Comparison of ENCODE assay signal across 2 cellular contexts in the genomic region with DNA sequence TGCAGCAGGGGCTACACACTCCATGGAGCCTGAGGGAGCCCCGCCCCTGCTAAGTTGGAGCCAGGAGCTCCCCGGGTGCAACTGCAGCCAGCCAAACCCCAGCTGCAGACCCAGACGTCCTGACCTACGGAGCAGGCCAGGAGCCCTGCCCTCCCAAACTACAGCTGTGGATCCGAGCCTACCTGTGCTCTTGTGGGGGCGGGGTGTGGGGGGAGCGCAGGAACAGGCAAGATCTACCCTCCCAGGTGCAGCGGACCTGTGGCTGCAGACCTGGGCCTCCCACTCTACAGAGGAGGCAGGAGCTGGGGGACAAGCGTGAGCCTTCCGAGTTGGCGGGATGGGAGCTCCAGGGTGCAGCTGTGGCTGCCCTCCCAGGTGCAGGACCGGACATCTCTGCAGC.
TF ChIP-seq lines count a peak whose summit lies in the region.

No MANE protein-coding gene starts in this region.

TF ChIP-seq in GM23338, 12 proteins besides CTCF, POLR2A, EP300 and RAD21:
- TF ChIP-seq NANOG (IDR thresholded peaks at IDR 0.05; ENCODE audit: borderline replicate concordance) (no peak), ZNF114 (CRISPR knock-in tag; IDR thresholded peaks at IDR 0.05) (no peak), CREB1 (CRISPR knock-in tag; IDR thresholded peaks at IDR 0.05; ENCODE audit: low read depth) (no peak), JUNB (IDR thresholded peaks at IDR 0.05; ENCODE audit: unreplicated experiment) (no peak)

TF ChIP-seq in H1, 55 proteins besides CTCF, POLR2A, EP300 and RAD21:
- TF ChIP-seq RBBP5 (IDR thresholded peaks at IDR 0.05; ENCODE audit: borderline replicate concordance, low read depth, low read length) = no peak
- no peak for TF ChIP-seq BRCA1 (IDR thresholded peaks at IDR 0.05; ENCODE audit: low read depth, low read length)
- no peak for TF ChIP-seq SAP30 (IDR thresholded peaks at IDR 0.05; ENCODE audit: insufficient read depth, insufficient replicate concordance, low read length)
- no peak for TF ChIP-seq BACH1 (IDR thresholded peaks at IDR 0.05; ENCODE audit: low read length)
- TF ChIP-seq ASH2L (IDR thresholded peaks at IDR 0.05; ENCODE audit: low read length) = no peak
- no peak for TF ChIP-seq NANOG (IDR thresholded peaks at IDR 0.05; ENCODE audit: insufficient read depth, low read depth, low read length, poor library complexity, severe bottlenecking)
- TF ChIP-seq CREB1 (IDR thresholded peaks at IDR 0.05) = no peak
- TF ChIP-seq JUN (IDR thresholded peaks at IDR 0.05; ENCODE audit: low read depth, low read length) = no peak
- TF ChIP-seq TAF7 (optimal IDR thresholded peaks at IDR 0.05; ENCODE audit: borderline replicate concordance, low read depth, low read length) = no peak
- TF ChIP-seq RFX5 (IDR thresholded peaks at IDR 0.05; ENCODE audit: borderline replicate concordance, low read depth, low read length) = no peak
TF ChIP-seq in H1: peak in this region for 0.
